ENCODE assay signal across 16 cellular contexts in the genomic region with DNA sequence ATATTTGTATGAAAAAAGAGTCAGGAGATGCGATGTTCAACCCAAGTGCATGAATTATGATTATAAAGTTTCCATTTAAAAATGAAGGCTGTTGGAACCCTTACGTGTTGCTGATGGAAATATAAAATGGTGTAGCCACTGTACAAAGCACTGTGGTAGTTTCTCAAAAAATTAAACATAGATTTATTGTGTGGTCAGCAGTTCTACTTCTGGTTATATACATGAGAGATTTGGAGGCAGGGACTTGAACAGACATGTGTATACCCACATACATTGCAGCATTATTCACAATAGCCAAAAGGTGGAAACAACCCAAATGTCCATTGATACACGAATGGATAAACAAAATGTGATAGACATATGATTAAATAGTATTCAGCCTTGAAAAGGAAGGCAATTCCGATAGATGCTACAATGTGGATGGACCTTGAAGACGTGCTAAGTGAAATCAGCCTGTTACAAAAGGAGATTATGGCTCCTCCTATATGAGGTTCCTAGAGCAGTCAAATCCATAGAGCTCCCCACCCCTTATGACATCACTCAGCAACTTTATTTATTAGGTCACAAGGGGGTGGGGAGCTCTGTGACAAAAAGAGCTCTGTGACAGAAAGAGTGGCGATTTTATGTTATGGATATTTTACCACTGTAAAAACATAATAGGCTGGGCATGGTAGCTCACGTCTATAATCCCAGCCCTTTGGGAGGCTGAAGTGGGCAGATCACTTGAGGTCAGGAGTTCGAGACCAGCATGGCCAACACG.
DNase-seq lines count a peak whose midpoint lies in the region; ATAC-seq and TF ChIP-seq lines count a peak whose summit lies in the region.
"Had no signal": no experiment of that assay in that cellular context is flagged by ENCODE, and none has a peak within 500 bp of the region (broad histone marks: within the 10 kb centered on the region; RNA-seq: fewer than 3 reads in every experiment).

No MANE protein-coding gene starts in this region.

- H3K4me1 Mint-ChIP-seq in GM23338 = peaks cover 41% of the 10 kb centered on the region

- H3K27ac ChIP-seq in GM23338 (ENCODE audit: low read depth) = no peak overlapping the region
- H3K27ac ChIP-seq in KOPT-K1 (ENCODE audit: low read depth, low read length, poor library complexity, severe bottlenecking) = peak overlapping the region; percentile 72
- H3K27ac ChIP-seq in OCI-LY7 (ENCODE audit: low read depth, low read length, poor library complexity, severe bottlenecking) = peak overlapping the region; percentile 77
- peak overlapping the region; percentile 93 for H3K27ac ChIP-seq in psoas muscle
- H3K27ac ChIP-seq: BLaER1, KMS-11 had no signal

- H3K36me3 ChIP-seq in GM23338 (ENCODE audit: insufficient read depth) (no peaks in the 10 kb centered on the region), KOPT-K1 (ENCODE audit: insufficient read depth, low read length) (peaks cover 39% of the 10 kb centered on the region), OCI-LY7 (ENCODE audit: insufficient read depth, low read length) (peaks cover 10% of the 10 kb centered on the region), psoas muscle (ENCODE audit: insufficient read depth in 1 of 2, low read depth in 1 of 2) (no peaks in the 10 kb centered on the region)
- H3K36me3 ChIP-seq: HAP-1 had no signal

- BruUV-seq in OCI-LY7 (replicated peaks; lab: Mats Ljungman, UMichigan) = no TSS peak

- H3K27ac Mint-ChIP-seq in GM23338 = no peak overlapping the region
- H3K27ac Mint-ChIP-seq: CD14-positive monocyte; CD4-positive, alpha-beta memory T cell had no signal

- no peaks in the 10 kb centered on the region for H3K9me3 ChIP-seq in KOPT-K1 (ENCODE audit: insufficient read depth, low read length, poor library complexity, severe bottlenecking)
- no peaks in the 10 kb centered on the region for H3K9me3 ChIP-seq in OCI-LY7 (ENCODE audit: low read length)
- no peaks in the 10 kb centered on the region for H3K9me3 ChIP-seq in psoas muscle
- H3K9me3 ChIP-seq: BLaER1, HAP-1 had no signal

- no peaks in the 10 kb centered on the region for H3K9me3 Mint-ChIP-seq in GM23338
- H3K9me3 Mint-ChIP-seq: CD14-positive monocyte; CD4-positive, alpha-beta memory T cell had no signal

- CTCF ChIA-PET in OCI-LY7 (lab: Charles Lee; ENCODE audit: unreplicated experiment) = no interaction called here

- intact Hi-C loops in OCI-LY7 (cut with micrococcal nuclease; ENCODE audit: unreplicated experiment) = no loop called here
- intact Hi-C loops in psoas muscle (cut with DNase I) = no loop called here

- H3K9me2 ChIP-seq in GM23338 (ENCODE audit: insufficient read depth) (no peaks in the 10 kb centered on the region), OCI-LY7 (ENCODE audit: insufficient read depth, low read length) (no peaks in the 10 kb centered on the region)

- H3K4me3 ChIP-seq in GM23338 = no peak overlapping the region
- H3K4me3 ChIP-seq in OCI-LY7 (ENCODE audit: low read depth, low read length, poor library complexity, severe bottlenecking) = no peak overlapping the region
- no peak overlapping the region for H3K4me3 ChIP-seq in psoas muscle
- H3K4me3 ChIP-seq: BLaER1, HAP-1 had no signal

- H3F3A ChIP-seq in GM23338 (replicated peaks; ENCODE audit: low read depth) = no peaks in the 10 kb centered on the region

- POLR2A ChIA-PET in OCI-LY7 (lab: Charles Lee) = interaction anchor here (0.6 to 1.6 kb wide), 4 partner anchors 8 to 191 kb away, joined by 3 to 4 read pairs (median 4); no protein-coding TSS in a partner anchor

- no peak overlapping the region for H2AFZ ChIP-seq in GM23338
- no peak overlapping the region for H2AFZ ChIP-seq in OCI-LY7 (ENCODE audit: low read length)

- no peaks in the 10 kb centered on the region for H3K36me3 Mint-ChIP-seq in GM23338 (ENCODE audit: low read depth)

- H3K4me3 Mint-ChIP-seq in GM23338 = no peak overlapping the region
- H3K4me3 Mint-ChIP-seq: CD14-positive monocyte; CD4-positive, alpha-beta memory T cell had no signal

- TF ChIP-seq CTCF in GM23338 (conservative IDR thresholded peaks at IDR 0.05; ENCODE audit: low read depth in 2 of 2) (no peak), OCI-LY7 (conservative IDR thresholded peaks at IDR 0.05; ENCODE audit: low read length) (no peak), psoas muscle (IDR thresholded peaks at IDR 0.05) (no peak)

- peaks cover 27% of the 10 kb centered on the region for H3K4me1 ChIP-seq in GM23338 (ENCODE audit: insufficient read depth)
- peaks cover 100% of the 10 kb centered on the region for H3K4me1 ChIP-seq in OCI-LY7 (ENCODE audit: insufficient read depth, low read length, poor library complexity, severe bottlenecking)
- peaks cover 84% of the 10 kb centered on the region for H3K4me1 ChIP-seq in psoas muscle

- 91 to 97% (median 92%) methylated on average over 9 of the region's 9 CpGs for WGBS in psoas muscle, 3 donors

- H4K20me1 ChIP-seq in GM23338 (replicated peaks; ENCODE audit: insufficient read depth) (no peaks in the 10 kb centered on the region; the same call in 1 of the 2 replicates), OCI-LY7 (ENCODE audit: insufficient read depth, low read length) (no peaks in the 10 kb centered on the region)

- DNase-seq in GM23338 (ENCODE audit: low spot score) (no peak), OCI-LY7 (ENCODE audit: low spot score) (no peak), psoas muscle (no peak), NCI-H1105 (lab: John Stamatoyannopoulos, UW) (no peak), A172 (ENCODE audit: low spot score) (no peak), NCI-H1092 treated with DMSO at 0.1 percent for 48 hours (lab: John Stamatoyannopoulos, UW) (no peak)
- DNase-seq: Calu3; CD4-positive, alpha-beta memory T cell; DMS79 treated with DMSO at 0.1 percent for 48 hours; GF-D8 had no signal

- no peak overlapping the region for H3K4me2 ChIP-seq in GM23338
- H3K4me2 ChIP-seq in OCI-LY7 (ENCODE audit: low read length) = no peak overlapping the region
- H3K4me2 ChIP-seq: BLaER1, KMS-11 had no signal

- H3K79me2 ChIP-seq in GM23338 (replicated peaks; ENCODE audit: insufficient read depth) = peaks cover 34% of the 10 kb centered on the region
- peaks cover 58% of the 10 kb centered on the region; the same call in 1 of the 2 replicates for H3K79me2 ChIP-seq in OCI-LY7 (ENCODE audit: insufficient read depth, low read depth, low read length)

- ATAC-seq in GM23338 = no peak
- ATAC-seq in psoas muscle = no peak
- ATAC-seq in GM21447 (IDR thresholded peaks at IDR 0.05; ENCODE audit: unreplicated experiment) = no peak

- peaks cover 5% of the 10 kb centered on the region for H3K27me3 Mint-ChIP-seq in GM23338 (ENCODE audit: insufficient read depth, low read depth, poor library complexity)
- H3K27me3 Mint-ChIP-seq: CD4-positive, alpha-beta memory T cell had no signal

- H3K27me3 ChIP-seq in GM23338 (ENCODE audit: insufficient read depth) (no peaks in the 10 kb centered on the region), psoas muscle (ENCODE audit: insufficient read depth in 3 of 3, low read length in 2 of 3) (no peaks in the 10 kb centered on the region)
- H3K27me3 ChIP-seq: BLaER1 had no signal

TF ChIP-seq in GM23338, 12 proteins besides CTCF, POLR2A, EP300 and RAD21 (continues in another document):
- TF ChIP-seq ZNF114 (CRISPR knock-in tag; IDR thresholded peaks at IDR 0.05) (no peak), CREB1 (CRISPR knock-in tag; IDR thresholded peaks at IDR 0.05; ENCODE audit: low read depth) (peak; percentile 55), EZH2 (IDR thresholded peaks at IDR 0.05; ENCODE audit: low read depth, unreplicated experiment) (no peak), NANOG (IDR thresholded peaks at IDR 0.05; ENCODE audit: borderline replicate concordance) (no peak), ZNF331 (CRISPR knock-in tag; IDR thresholded peaks at IDR 0.05; ENCODE audit: low read depth) (no peak)
